1 cellular context compared by ENCODE assay signal in genomic region chr5:119070828-119071572, GRCh38.
TF ChIP-seq lines count a peak whose summit lies in the region.

TSS of gene DMXL1 (plus strand) at chr5:119071087. CDS start at chr5:119071570, 483 bp downstream.

TF ChIP-seq in H1, 55 proteins besides CTCF, POLR2A, EP300 and RAD21 (continued from another document):
- peak; percentile 63 for TF ChIP-seq TAF7 (optimal IDR thresholded peaks at IDR 0.05; ENCODE audit: borderline replicate concordance, low read depth, low read length)
- no peak for TF ChIP-seq TCF12 (IDR thresholded peaks at IDR 0.05; ENCODE audit: low read depth, low read length)
- TF ChIP-seq HDAC2 (IDR thresholded peaks at IDR 0.05; ENCODE audit: borderline replicate concordance in 1 of 2, low read depth in 2 of 2, low read length in 2 of 2): peak in 1 of 2 experiments; percentile 91; a peak in 1 of 4 replicates
- no peak for TF ChIP-seq GTF2F1 (IDR thresholded peaks at IDR 0.05; ENCODE audit: borderline replicate concordance, low read depth, low read length)
- no peak for TF ChIP-seq EGR1 (IDR thresholded peaks at IDR 0.05; ENCODE audit: borderline replicate concordance, low read depth, low read length)
